Comparison of ENCODE assay signal across 8 cellular contexts in genomic region chr20:6142348-6142993, GRCh38. TPM values are rescaled to one million over a fixed set of nuclear protein-coding genes. Genes with fewer than 3 reads are reported as not detected.
A peak's percentile ranks its signal among the peaks of the same experiment; 100 is the strongest.
DNase-seq lines count a peak whose midpoint lies in the region; ATAC-seq and TF ChIP-seq lines count a peak whose summit lies in the region.

No MANE protein-coding gene starts in this region.

- H4K8ac ChIP-seq in H9 (replicated peaks; ENCODE audit: insufficient read length, low read depth, low read length) = no peak overlapping the region

- H3K27me3 ChIP-seq in H9 (ENCODE audit: insufficient read depth, low read length) = no peaks in the 10 kb centered on the region
- H3K27me3 ChIP-seq in SU-DHL-6 (ENCODE audit: low read length) = no peaks in the 10 kb centered on the region; the same call in 1 of the 2 replicates

- no peak overlapping the region for H2BK20ac ChIP-seq in H9 (ENCODE audit: low read depth, low read length, poor library complexity, severe bottlenecking)

- H3K18ac ChIP-seq in H9 (ENCODE audit: insufficient read length, low read depth, low read length) = no peak overlapping the region

- H3K9me3 Mint-ChIP-seq in H9 = peaks cover 10 to 15% of the 10 kb centered on the region in 2 experiments; a peak in 4 of 5 replicates

- no peaks in the 10 kb centered on the region for H3K79me1 ChIP-seq in H9 (ENCODE audit: insufficient read depth, low read depth, low read length, poor library complexity, severe bottlenecking)

- H3K79me2 ChIP-seq in H9 (ENCODE audit: insufficient read depth, low read length) (no peaks in the 10 kb centered on the region), SU-DHL-6 (ENCODE audit: insufficient read depth, low read length) (no peaks in the 10 kb centered on the region)

- no peak overlapping the region for H3K27ac Mint-ChIP-seq in H9

- no peaks in the 10 kb centered on the region for H3K9me2 ChIP-seq in SU-DHL-6 (replicated peaks; ENCODE audit: insufficient read depth, low read length)

- H3K9ac ChIP-seq in H9 (ENCODE audit: extremely low read depth, insufficient read length, low read length) (no peak overlapping the region), SU-DHL-6 (ENCODE audit: low read length) (no peak overlapping the region)

- TF ChIP-seq CTCF in H9 (conservative IDR thresholded peaks at IDR 0.05) (peak; percentile 89), SU-DHL-6 (IDR thresholded peaks at IDR 0.05; ENCODE audit: insufficient read depth, low read length, poor library complexity, severe bottlenecking) (peak; percentile 59)

- peak; percentile 67 for DNase-seq in G401 (ENCODE audit: low spot score)
- no peak for DNase-seq in H9
- DNase-seq in NCI-H1092 (lab: John Stamatoyannopoulos, UW) = peak; percentile 44
- DNase-seq in central memory CD4-positive, alpha-beta T cell = peak; percentile 12
- DNase-seq in kidney tubule cell (ENCODE audit: low spot score) = peak; percentile 62
- DNase-seq in stimulated activated CD8-positive, alpha-beta memory T cell treated with anti-CD3 and anti-CD28 coated beads, Interleukin-4, amount 100 ng/mL, for 1 hour (ENCODE audit: low read depth in 2 of 2, low spot score in 1 of 2) = peak; percentile 5 to 14

- in situ Hi-C loops in G401 (cut with HindIII; ENCODE audit: low sequenced_read_pairs) = no loop called here

- no peaks in the 10 kb centered on the region for H3K23me2 ChIP-seq in H9 (ENCODE audit: insufficient read length, low read depth, low read length, poor library complexity, severe bottlenecking)

- H3K36me3 ChIP-seq in SU-DHL-6 (ENCODE audit: low read length) = no peaks in the 10 kb centered on the region

- no peak overlapping the region for H2BK15ac ChIP-seq in H9 (ENCODE audit: low read depth, low read length)

- no peaks in the 10 kb centered on the region for H3K4me1 ChIP-seq in H9 (ENCODE audit: insufficient read depth, low read length)

- no peak overlapping the region for H3K4me3 Mint-ChIP-seq in H9

- H3K9me3 ChIP-seq in H9 (ENCODE audit: control insufficient read depth, low read depth, low read length) (no peaks in the 10 kb centered on the region), SU-DHL-6 (ENCODE audit: insufficient read depth, low read length) (no peaks in the 10 kb centered on the region)

- H3K27me3 Mint-ChIP-seq in H9 (ENCODE audit: low read depth) = peaks cover 11% of the 10 kb centered on the region

- peaks cover under 1 to 2% of the 10 kb centered on the region in 2 experiments; a peak in 3 of 4 replicates for H3K4me1 Mint-ChIP-seq in H9

- H4K5ac ChIP-seq in H9 (ENCODE audit: insufficient read length, low read depth, low read length) = no peak overlapping the region

- no peak overlapping the region for H2BK5ac ChIP-seq in H9 (ENCODE audit: insufficient read length, low read length)

- no peak overlapping the region for H2BK120ac ChIP-seq in H9 (ENCODE audit: low read depth, low read length, poor library complexity, severe bottlenecking)

- no peak for ATAC-seq in GM21528 (IDR thresholded peaks at IDR 0.05; ENCODE audit: low FRiP score, unreplicated experiment)

- no CpG with 5 or more reads among the region's 10 CpGs for WGBS in H9 (ENCODE audit: extremely low coverage, insufficient read length, low lambda C conversion rate)

- H3K36me3 Mint-ChIP-seq in H9 (ENCODE audit: insufficient read depth in 1 of 3, low read depth in 3 of 3) = peaks cover 0 to 9% (median 0%) of the 10 kb centered on the region in 3 experiments; a peak in 4 of 7 replicates

- no peak overlapping the region for H3K56ac ChIP-seq in H9 (ENCODE audit: insufficient read length, low read depth, low read length)

- H3K27ac ChIP-seq in H9 (ENCODE audit: insufficient read length, low read depth, low read length) (no peak overlapping the region), SU-DHL-6 (ENCODE audit: low read depth, low read length) (no peak overlapping the region)

- no peak overlapping the region for H2AK5ac ChIP-seq in H9 (ENCODE audit: insufficient read length, low read length)

- H4K20me1 ChIP-seq in H9 (ENCODE audit: control insufficient read depth, insufficient read depth, insufficient read length) (no peaks in the 10 kb centered on the region), SU-DHL-6 (ENCODE audit: low read depth, low read length) (no peaks in the 10 kb centered on the region)

- H2AFZ ChIP-seq in H9 (ENCODE audit: low read length) (no peak overlapping the region), SU-DHL-6 (ENCODE audit: low read depth, low read length, severe bottlenecking) (no peak overlapping the region)

- no peak overlapping the region for H2BK12ac ChIP-seq in H9 (ENCODE audit: insufficient read length, low read depth, low read length)

- H3T11ph ChIP-seq in H9 (ENCODE audit: low read length) = no peak overlapping the region

- no peak overlapping the region for H3K14ac ChIP-seq in H9 (ENCODE audit: insufficient read depth, low read length)

- no peak overlapping the region for H3K4me3 ChIP-seq in SU-DHL-6 (ENCODE audit: insufficient read depth, low read length, poor library complexity, severe bottlenecking)

- no peak overlapping the region for H4K91ac ChIP-seq in H9 (ENCODE audit: insufficient read length, low read depth, low read length)

- H3K23ac ChIP-seq in H9 (ENCODE audit: insufficient read length, low read depth, low read length) = no peak overlapping the region

- no peak overlapping the region for H3K4ac ChIP-seq in H9 (ENCODE audit: low read depth, low read length)

- no peaks in the 10 kb centered on the region for H3F3A ChIP-seq in SU-DHL-6 (ENCODE audit: insufficient read depth)

- no peak overlapping the region for H3K4me2 ChIP-seq in H9 (ENCODE audit: insufficient read depth, insufficient read length, low read length)
- H3K4me2 ChIP-seq in SU-DHL-6 (ENCODE audit: low read depth, low read length, poor library complexity, severe bottlenecking) = no peak overlapping the region

RNA-seq across cellular contexts. Expression of gene FERMT1, which starts 19.6 kb away (rescaled TPM):
- not detected in 2 replicates for total RNA-seq in G401 (2014; rRNA removed; shearing (Covaris generic))
- 9.6 and 9.7 TPM in 2 replicates for total RNA-seq in H9 (2021)

Comparison
In these comparisons a context has a peak if more than half of its experiments do, and no peak if none do; other contexts are left out.
1. RNA of gene FERMT1, which starts 19.6 kb away (total RNA-seq): 9.6 to 9.7 TPM in H9; not detected in G401; every median in the first group is over 10 times any median in the second.